ENCODE assay signal across 1 cellular context in the genomic region with DNA sequence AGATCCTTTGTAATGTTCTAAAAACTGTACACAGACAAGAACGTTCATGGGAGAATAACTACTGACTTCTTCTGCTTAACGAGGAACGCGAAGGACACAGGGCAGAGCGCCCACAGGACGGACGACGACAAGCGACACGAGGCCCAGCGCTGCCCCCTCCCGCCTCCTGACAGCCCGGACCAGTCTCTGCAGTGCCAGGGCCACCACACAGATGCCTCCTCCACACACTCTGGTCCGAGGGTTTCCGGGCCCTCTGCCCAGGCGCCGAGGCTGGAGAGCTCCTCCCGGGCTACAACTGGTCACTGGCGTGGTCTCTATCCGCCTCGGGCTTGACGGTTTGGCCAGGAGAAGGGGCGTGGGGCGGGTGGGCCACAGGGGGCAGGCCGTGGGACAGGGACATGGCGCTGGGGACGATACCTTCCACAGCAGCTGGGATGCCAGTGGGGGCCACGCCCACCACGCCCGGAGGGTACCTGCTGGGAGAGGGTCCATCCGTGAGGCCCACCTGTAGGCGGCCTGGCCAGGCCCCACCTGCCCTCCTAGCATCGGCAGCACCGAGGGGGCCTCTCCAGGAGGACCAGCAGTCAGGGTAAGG.
TF ChIP-seq lines count a peak whose summit lies in the region.

No MANE protein-coding gene starts in this region.

TF ChIP-seq in K562, 482 proteins besides CTCF, POLR2A, EP300 and RAD21:
- TF ChIP-seq POLR2G (IDR thresholded peaks at IDR 0.05; ENCODE audit: low read depth, low read length) (peak; percentile 54), CHD1 (IDR thresholded peaks at IDR 0.05; ENCODE audit: low read length) (no peak)
